ENCODE assay signal across 10 cellular contexts in genomic region chr12:40325349-40325960, GRCh38.
DNase-seq lines count a peak whose midpoint lies in the region; ATAC-seq and TF ChIP-seq lines count a peak whose summit lies in the region.
"Had no signal": no experiment of that assay in that cellular context is flagged by ENCODE, and none has a peak within 500 bp of the region (broad histone marks: within the 10 kb centered on the region; RNA-seq: fewer than 3 reads in every experiment).

No MANE protein-coding gene starts in this region.

- no peaks in the 10 kb centered on the region for H3K36me3 Mint-ChIP-seq in activated CD4-positive, alpha-beta T cell treated with anti-CD3 and anti-CD28 coated beads, Interleukin-2, amount 10 ng/mL, durations not matched to agents 7 days and 5 days (ENCODE audit: low read depth)
- no peaks in the 10 kb centered on the region for H3K36me3 Mint-ChIP-seq in T-helper 17 cell (ENCODE audit: low read depth)
- H3K36me3 Mint-ChIP-seq: activated naive CD8-positive, alpha-beta T cell; CD4-positive, alpha-beta memory T cell had no signal

- CTCF ChIA-PET in activated CD4-positive, alpha-beta T cell treated with anti-CD3 and anti-CD28 coated beads, Interleukin-2, amount 10 ng/mL, durations not matched to agents 7 days and 5 days (lab: Charles Lee) = no interaction called here

- peak; percentile 85 for TF ChIP-seq CTCF in NB4 (IDR thresholded peaks at IDR 0.05; ENCODE audit: low read depth, low read length)

- no peak overlapping the region for H3K4me3 ChIP-seq in NB4 (ENCODE audit: low read depth, low read length)

- no peak overlapping the region for H3K27ac Mint-ChIP-seq in activated CD4-positive, alpha-beta T cell treated with anti-CD3 and anti-CD28 coated beads, Interleukin-2, amount 10 ng/mL, durations not matched to agents 7 days and 5 days
- no peak overlapping the region for H3K27ac Mint-ChIP-seq in T-helper 17 cell
- H3K27ac Mint-ChIP-seq: activated naive CD8-positive, alpha-beta T cell had no signal

- POLR2A ChIA-PET in activated CD4-positive, alpha-beta T cell treated with anti-CD3 and anti-CD28 coated beads, Interleukin-2, amount 10 ng/mL, durations not matched to agents 7 days and 5 days (lab: Charles Lee) = no interaction called here

- no peaks in the 10 kb centered on the region for H3K9me3 Mint-ChIP-seq in activated CD4-positive, alpha-beta T cell treated with anti-CD3 and anti-CD28 coated beads, Interleukin-2, amount 10 ng/mL, durations not matched to agents 7 days and 5 days

- no peaks in the 10 kb centered on the region for H3K4me1 Mint-ChIP-seq in activated CD4-positive, alpha-beta T cell treated with anti-CD3 and anti-CD28 coated beads, Interleukin-2, amount 10 ng/mL, durations not matched to agents 7 days and 5 days
- peaks cover 2% of the 10 kb centered on the region for H3K4me1 Mint-ChIP-seq in T-helper 17 cell
- H3K4me1 Mint-ChIP-seq: CD4-positive, alpha-beta memory T cell had no signal

- H3K27me3 Mint-ChIP-seq in activated CD4-positive, alpha-beta T cell treated with anti-CD3 and anti-CD28 coated beads, Interleukin-2, amount 10 ng/mL, durations not matched to agents 7 days and 5 days = peaks cover 2% of the 10 kb centered on the region
- H3K27me3 Mint-ChIP-seq in T-helper 17 cell = no peaks in the 10 kb centered on the region
- H3K27me3 Mint-ChIP-seq: activated naive CD8-positive, alpha-beta T cell; CD4-positive, alpha-beta memory T cell had no signal

- peak; percentile 77 for ATAC-seq in HG02678 (IDR thresholded peaks at IDR 0.05; ENCODE audit: unreplicated experiment)
- peak; percentile 80 for ATAC-seq in T-helper 17 cell
- ATAC-seq in GM19035 (IDR thresholded peaks at IDR 0.05; ENCODE audit: unreplicated experiment) = no peak

- no peak for TF ChIP-seq POLR2A in NB4 (IDR thresholded peaks at IDR 0.05; ENCODE audit: extremely low read depth, insufficient read length)

- H3K9me3 ChIP-seq in T-helper 17 cell (ENCODE audit: control insufficient read depth, low read length, poor library complexity, severe bottlenecking) = no peaks in the 10 kb centered on the region

- no peak overlapping the region for H3K4me3 Mint-ChIP-seq in activated CD4-positive, alpha-beta T cell treated with anti-CD3 and anti-CD28 coated beads, Interleukin-2, amount 10 ng/mL, durations not matched to agents 7 days and 5 days
- no peak overlapping the region for H3K4me3 Mint-ChIP-seq in T-helper 17 cell
- H3K4me3 Mint-ChIP-seq: activated naive CD8-positive, alpha-beta T cell; CD4-positive, alpha-beta memory T cell had no signal

- peak; percentile 12 for DNase-seq in activated CD4-positive, alpha-beta T cell treated with anti-CD3 and anti-CD28 coated beads, Interleukin-2, amount 10 ng/mL, durations not matched to agents 7 days and 5 days
- no peak for DNase-seq in activated CD4-positive, alpha-beta T cell treated with anti-CD3 and anti-CD28 coated beads for 4 hours
- DNase-seq in NB4 (ENCODE audit: low read depth) (peak; percentile 67), T-helper 17 cell (no peak), iris pigment epithelial cell (ENCODE audit: low read depth) (peak; percentile 38), UCSD-AML1 (lab: John Stamatoyannopoulos, UW; ENCODE audit: unreplicated experiment) (no peak)

Comparison
In these comparisons a context has a peak if more than half of its experiments do, and no peak if none do; other contexts are left out.
1. DNase-seq: peak in activated CD4-positive, alpha-beta T cell treated with anti-CD3 and anti-CD28 coated beads, Interleukin-2, amount 10 ng/mL, durations not matched to agents 7 days and 5 days (single experiment), NB4 (single experiment) and iris pigment epithelial cell (single experiment); none in activated CD4-positive, alpha-beta T cell treated with anti-CD3 and anti-CD28 coated beads for 4 hours (0 of 2), T-helper 17 cell (0 of 3) and UCSD-AML1 (single experiment).